Comparison of ENCODE assay signal across 8 cellular contexts in the genomic region with DNA sequence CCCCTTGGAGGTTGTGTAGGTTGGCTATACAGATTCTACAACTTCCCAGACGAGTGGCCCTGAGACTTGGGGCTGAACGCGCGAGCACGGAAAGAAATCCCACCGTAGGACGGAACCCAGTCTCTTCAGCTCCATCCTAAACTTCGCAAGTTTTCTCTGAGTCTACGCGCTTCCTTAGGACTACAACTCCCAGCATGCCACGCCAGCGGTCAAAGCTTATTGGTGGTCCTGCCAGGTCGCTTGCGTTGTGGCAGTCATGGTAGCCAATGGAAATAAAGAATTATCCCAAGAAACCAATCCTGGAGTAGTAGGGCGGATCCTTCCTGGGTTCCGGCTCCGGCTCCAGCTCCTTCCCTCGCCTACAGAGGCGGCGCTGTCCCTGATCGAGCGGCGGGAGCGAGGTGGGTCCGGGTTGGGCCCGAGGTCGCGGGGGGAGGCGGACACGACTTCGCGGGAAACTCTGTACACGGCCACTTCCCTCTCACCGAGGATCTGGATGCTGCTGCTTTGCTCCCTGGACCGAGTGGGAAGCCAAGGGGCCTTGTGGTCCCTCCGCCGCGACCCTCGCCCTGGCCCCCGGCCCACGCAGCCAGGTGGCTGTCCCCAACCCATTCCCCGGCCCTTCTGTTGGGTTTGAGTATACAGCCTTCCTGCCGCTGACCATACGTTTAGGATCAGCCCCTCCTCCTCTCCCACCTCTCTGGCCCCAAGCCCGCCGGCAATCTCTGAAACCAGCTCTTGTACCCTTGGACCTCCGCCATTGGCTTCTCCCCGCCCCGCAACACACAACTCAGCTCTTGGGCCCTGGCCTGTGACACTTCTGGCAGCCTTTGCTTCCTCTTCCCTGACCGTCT. TPM values are rescaled to one million over a fixed set of nuclear protein-coding genes. Genes with fewer than 3 reads are reported as not detected.
DNase-seq lines count a peak whose midpoint lies in the region; ATAC-seq, FAIRE-seq and TF ChIP-seq lines count a peak whose summit lies in the region.

A gene with protein sequence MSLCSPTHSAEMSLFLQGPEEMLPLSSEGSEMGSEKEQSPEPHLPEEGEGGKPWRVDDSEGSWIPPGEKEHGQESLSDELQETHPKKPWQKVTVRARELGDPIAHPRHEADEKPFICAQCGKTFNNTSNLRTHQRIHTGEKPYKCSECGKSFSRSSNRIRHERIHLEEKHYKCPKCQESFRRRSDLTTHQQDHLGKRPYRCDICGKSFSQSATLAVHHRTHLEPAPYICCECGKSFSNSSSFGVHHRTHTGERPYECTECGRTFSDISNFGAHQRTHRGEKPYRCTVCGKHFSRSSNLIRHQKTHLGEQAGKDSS (plus strand): TSS at position 357 of the 854 bp plus-strand sequence. CDS start 3,046 bp downstream, outside the sequence.

- H3K9ac ChIP-seq in KMS-11: peak within 1 kb of the TSS; percentile 58; the same call in 1 of the 2 replicates

- peaks cover 24 to 40% (median 28%) of the 10 kb centered on the region in 3 donors for H3K4me1 Mint-ChIP-seq in naive B cell
- peaks cover 19% of the 10 kb centered on the region for H3K4me1 Mint-ChIP-seq in stimulated activated memory B cell treated with anti-CD40 and anti-IgM and Interleukin-4, amounts not matched to agents 10 μg/mL and 1 μg/mL and 100 μg/mL, for 72 hours

- H3K4me2 ChIP-seq in DOHH2 (ENCODE audit: low read length): peak within 1 kb of the TSS; percentile 84
- H3K4me2 ChIP-seq in KMS-11: peak within 1 kb of the TSS; percentile 71

- H3K9me3 Mint-ChIP-seq in naive B cell: peaks cover 0 to 4% (median 0%) of the 10 kb centered on the region in 7 donors
- H3K9me3 Mint-ChIP-seq in stimulated activated memory B cell treated with anti-CD40 and anti-IgM and Interleukin-4, amounts not matched to agents 10 μg/mL and 1 μg/mL and 100 μg/mL, for 72 hours: peaks cover 3% of the 10 kb centered on the region

- H3K4me3 ChIP-seq in DOHH2 (ENCODE audit: low read length) (peak within 1 kb of the TSS; percentile 95), KMS-11 (IDR thresholded peaks at IDR 0.05; ENCODE audit: insufficient read depth, low read depth, low read length) (peak within 1 kb of the TSS; percentile 54)

- H4K20me1 ChIP-seq in DOHH2 (ENCODE audit: control insufficient read depth, insufficient read depth, low read depth, low read length) (no peaks in the 10 kb centered on the region), KMS-11 (ENCODE audit: insufficient read depth) (no peaks in the 10 kb centered on the region)

- peak; percentile 85 for ATAC-seq in GM21737 (IDR thresholded peaks at IDR 0.05; ENCODE audit: unreplicated experiment)
- peak; percentile 98 for ATAC-seq in naive B cell (ENCODE audit: low read depth in 2 of 2)
- ATAC-seq in stimulated activated memory B cell treated with anti-CD40 and anti-IgM and Interleukin-4, amounts not matched to agents 10 μg/mL and 1 μg/mL and 100 μg/mL, for 72 hours: peak; percentile 98

- peak within 1 kb of the TSS; percentile 48 for H3K27ac ChIP-seq in DOHH2 (ENCODE audit: low read depth, low read length)
- H3K27ac ChIP-seq in KMS-11: no peak within 1 kb of the TSS

- peak; percentile 58 for TF ChIP-seq CTCF in DOHH2 (IDR thresholded peaks at IDR 0.05; ENCODE audit: low read depth, low read length, poor library complexity, severe bottlenecking)
- TF ChIP-seq CTCF in KMS-11 (conservative IDR thresholded peaks at IDR 0.05; ENCODE audit: low read depth, low read length): no peak

- H3K36me3 ChIP-seq in DOHH2 (ENCODE audit: control insufficient read depth, low read length): peaks cover 37% of the 10 kb centered on the region
- no peaks in the 10 kb centered on the region for H3K36me3 ChIP-seq in KMS-11 (ENCODE audit: insufficient read depth)

- H3K27ac Mint-ChIP-seq in naive B cell: peak within 1 kb of the TSS; percentile 58 to 97 (median 88)
- peak within 1 kb of the TSS; percentile 65 for H3K27ac Mint-ChIP-seq in stimulated activated memory B cell treated with anti-CD40 and anti-IgM and Interleukin-4, amounts not matched to agents 10 μg/mL and 1 μg/mL and 100 μg/mL, for 72 hours

- no peaks in the 10 kb centered on the region for H3K27me3 Mint-ChIP-seq in naive B cell
- H3K27me3 Mint-ChIP-seq in stimulated activated memory B cell treated with anti-CD40 and anti-IgM and Interleukin-4, amounts not matched to agents 10 μg/mL and 1 μg/mL and 100 μg/mL, for 72 hours: no peaks in the 10 kb centered on the region

- H3K9me2 ChIP-seq in DOHH2 (replicated peaks; ENCODE audit: control insufficient read depth, low read length): no peaks in the 10 kb centered on the region

- peak within 1 kb of the TSS; percentile 88 to 97 (median 96) for H3K4me3 Mint-ChIP-seq in naive B cell
- peak within 1 kb of the TSS; percentile 86 for H3K4me3 Mint-ChIP-seq in stimulated activated memory B cell treated with anti-CD40 and anti-IgM and Interleukin-4, amounts not matched to agents 10 μg/mL and 1 μg/mL and 100 μg/mL, for 72 hours

- peaks cover 6% of the 10 kb centered on the region; the same call in 1 of the 2 replicates for H3F3A ChIP-seq in DOHH2 (ENCODE audit: control insufficient read depth, insufficient read depth)

- H3K36me3 Mint-ChIP-seq in naive B cell: peaks cover 8 to 14% of the 10 kb centered on the region in 2 donors
- peaks cover 30% of the 10 kb centered on the region for H3K36me3 Mint-ChIP-seq in stimulated activated memory B cell treated with anti-CD40 and anti-IgM and Interleukin-4, amounts not matched to agents 10 μg/mL and 1 μg/mL and 100 μg/mL, for 72 hours

- H3K27me3 ChIP-seq in DOHH2 (ENCODE audit: control insufficient read depth, low read length) (no peaks in the 10 kb centered on the region), KMS-11 (ENCODE audit: insufficient read depth, low read depth) (no peaks in the 10 kb centered on the region)

- DNase-seq in RCC 7860 (ENCODE audit: low spot score) (peak; percentile 95), activated T-helper 1 cell treated with Interleukin-2 at 50 U/mL for 16 hours (ENCODE audit: low read depth) (peak; percentile 77), fibroblast of gingiva (ENCODE audit: low read depth) (peak; percentile 96), naive B cell (peak; percentile 87)

- no peaks in the 10 kb centered on the region; the same call in 1 of the 2 replicates for H3K9me3 ChIP-seq in DOHH2 (ENCODE audit: control insufficient read depth, insufficient read depth, low read length)

- FAIRE-seq in RCC 7860 (lab: Jason Lieb, UNC): peak; percentile 87

- peak within 1 kb of the TSS; percentile 74 for H2AFZ ChIP-seq in KMS-11 (ENCODE audit: low read depth)

- H3K4me1 ChIP-seq in DOHH2 (ENCODE audit: control insufficient read depth, low read length): peaks cover 38% of the 10 kb centered on the region
- H3K4me1 ChIP-seq in KMS-11 (ENCODE audit: low read depth, poor library complexity, severe bottlenecking): peaks cover 13% of the 10 kb centered on the region

- H3K79me2 ChIP-seq in DOHH2 (ENCODE audit: control insufficient read depth, low read length) (peaks cover 27% of the 10 kb centered on the region), KMS-11 (ENCODE audit: insufficient read depth, low read depth) (peaks cover 8% of the 10 kb centered on the region; the same call in 1 of the 2 replicates)

RNA-seq across cellular contexts. Expression of the gene that starts here (rescaled TPM):
- 10 to 100 TPM in 2 of 6 donors, 1 to 10 TPM in 3, not detected in 1; 6.2 to 13.4 (median 9.4) TPM for polyA plus RNA-seq in naive B cell (ENCODE audit: low read depth in 6 of 6)
